Comparison of ENCODE assay signal across 26 cellular contexts in the genomic region with DNA sequence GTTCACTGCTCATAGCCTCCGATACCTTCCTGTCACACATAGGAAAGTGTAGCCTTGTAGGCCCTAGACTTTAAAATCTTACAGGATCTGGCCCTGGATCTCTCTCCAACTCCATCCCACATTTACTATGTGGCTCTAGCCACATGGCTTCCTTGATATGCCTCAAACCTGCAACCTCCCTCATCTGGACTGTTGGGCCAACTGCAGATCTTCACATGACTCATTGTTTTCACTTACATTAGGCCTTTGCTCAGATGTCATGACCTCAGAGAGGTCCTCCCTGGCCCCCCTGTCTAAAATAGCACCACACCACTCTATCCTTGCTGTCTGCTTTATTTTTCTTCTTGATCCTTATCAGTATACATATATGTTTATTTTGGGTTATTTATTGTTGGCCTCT. TPM values are rescaled to one million over a fixed set of nuclear protein-coding genes. Genes with fewer than 3 reads are reported as not detected.
"Had no signal": no experiment of that assay in that cellular context is flagged by ENCODE, and none has a peak within 500 bp of the region (broad histone marks: within the 10 kb centered on the region; RNA-seq: fewer than 3 reads in every experiment).

No MANE protein-coding gene starts in this region.

- H3K4me1 ChIP-seq: Peyer's patch had no signal

- H3K9me3 ChIP-seq: MG63, Peyer's patch, SJCRH30 had no signal

- H3K27ac ChIP-seq: KMS-11, Peyer's patch, SJCRH30 had no signal

- H3K9ac ChIP-seq: KMS-11 had no signal

- H3K4me3 ChIP-seq: MG63, Peyer's patch, SJCRH30 had no signal

- DNase-seq: IMR-90; MG63; NCI-H1092; NCI-H1105 treated with DMSO at 0.1 percent for 48 hours; NCI-H1436; NCI-H187; NCI-H2029; NCI-H2081 treated with DMSO at 0.1 percent for 48 hours; NCI-H2171; NCI-H226; NCI-H446; NCI-H510A; NCI-H524 treated with DMSO at 0.1 percent for 48 hours; NCI-H69; NCI-H774; NK-92 treated with Interleukin-12 subunit alpha and Interleukin-12 subunit beta, amount 100 ng/mL, for 24 hours; PC-3; Peyer's patch; SHP77 treated with DMSO at 0.1 percent for 48 hours; SJCRH30; T-helper 1 cell had no signal

- H3K4me2 ChIP-seq: KMS-11 had no signal

- H3K27me3 ChIP-seq: MG63, Peyer's patch, SJCRH30 had no signal

- H3K36me3 ChIP-seq: MG63, Peyer's patch, SJCRH30 had no signal

- ATAC-seq: PC-3, Right ventricle myocardium inferior, SK-N-SH treated with all-trans-retinoic acid at 6 μM for 48 hours had no signal

RNA-seq across cellular contexts. Expression of gene NR0B1, which starts 8.1 kb away (rescaled TPM):
- total RNA-seq: IMR-90, LHCN-M2, OCI-LY7, PC-3, Peyer's patch, Right ventricle myocardium inferior, SJCRH30 had no signal
- polyA plus RNA-seq: IMR-90 had no signal
